Comparison of ENCODE assay signal across 14 cellular contexts in genomic region chr6:118668761-118669411, GRCh38. TPM values are rescaled to one million over a fixed set of nuclear protein-coding genes. Genes with fewer than 3 reads are reported as not detected.
DNase-seq lines count a peak whose midpoint lies in the region; ATAC-seq and TF ChIP-seq lines count a peak whose summit lies in the region.
"Had no signal": no experiment of that assay in that cellular context is flagged by ENCODE, and none has a peak within 500 bp of the region (broad histone marks: within the 10 kb centered on the region; RNA-seq: fewer than 3 reads in every experiment).

No MANE protein-coding gene starts in this region.

- no peaks in the 10 kb centered on the region for H3K9me3 Mint-ChIP-seq in naive thymus-derived CD8-positive, alpha-beta T cell
- H3K9me3 Mint-ChIP-seq: activated CD4-positive, alpha-beta T cell treated with anti-CD3 and anti-CD28 coated beads, Interleukin-2, amount 10 ng/mL, durations not matched to agents 24 days and 14 days; GM23338 had no signal

- POLR2A ChIA-PET in naive thymus-derived CD8-positive, alpha-beta T cell (lab: Charles Lee), result interaction anchor here (0.8 kb wide), 1 partner anchor 40 kb away, joined by 4 read pairs; no protein-coding TSS in a partner anchor

- no peak for ATAC-seq in naive thymus-derived CD8-positive, alpha-beta T cell
- ATAC-seq in HG03442 (IDR thresholded peaks at IDR 0.05; ENCODE audit: unreplicated experiment), result no peak
- ATAC-seq in GM21737 (IDR thresholded peaks at IDR 0.05; ENCODE audit: unreplicated experiment), result no peak
- ATAC-seq: gastroesophageal sphincter, GM23338, mucosa of descending colon had no signal

- H3K36me3 Mint-ChIP-seq in naive thymus-derived CD8-positive, alpha-beta T cell, result peaks cover 2 to 21% (median 5%) of the 10 kb centered on the region in 3 donors

- peaks cover 41 to 91% (median 87%) of the 10 kb centered on the region in 4 donors for H3K4me1 Mint-ChIP-seq in naive thymus-derived CD8-positive, alpha-beta T cell
- H3K4me1 Mint-ChIP-seq: GM23338 had no signal

- no peaks in the 10 kb centered on the region for H3K27me3 Mint-ChIP-seq in naive thymus-derived CD8-positive, alpha-beta T cell
- H3K27me3 Mint-ChIP-seq: activated CD4-positive, alpha-beta T cell treated with anti-CD3 and anti-CD28 coated beads, Interleukin-2, amount 10 ng/mL, durations not matched to agents 24 days and 14 days had no signal

- H3K4me3 Mint-ChIP-seq in naive thymus-derived CD8-positive, alpha-beta T cell, result peak overlapping the region in 1 of 10 donors; percentile 44
- H3K4me3 Mint-ChIP-seq: activated CD4-positive, alpha-beta T cell treated with anti-CD3 and anti-CD28 coated beads, Interleukin-2, amount 10 ng/mL, durations not matched to agents 24 days and 14 days; GM23338 had no signal

- no peak for TF ChIP-seq CTCF in astrocyte of the spinal cord (IDR thresholded peaks at IDR 0.05; ENCODE audit: low read depth, low read length)

- H3K27ac Mint-ChIP-seq in naive thymus-derived CD8-positive, alpha-beta T cell, result peak overlapping the region; percentile 12 to 94 (median 80)
- H3K27ac Mint-ChIP-seq: activated CD4-positive, alpha-beta T cell treated with anti-CD3 and anti-CD28 coated beads, Interleukin-2, amount 10 ng/mL, durations not matched to agents 24 days and 14 days; GM23338 had no signal

- H3K4me3 ChIP-seq in astrocyte of the spinal cord (ENCODE audit: low read depth, low read length), result no peak overlapping the region
- H3K4me3 ChIP-seq: adrenal gland, gastroesophageal sphincter, GM23338, mucosa of descending colon had no signal

- DNase-seq in AG20443 (ENCODE audit: low spot score) (peak; percentile 59), LHCN-M2 (ENCODE audit: low read depth) (peak; percentile 92), astrocyte of the spinal cord (ENCODE audit: low read depth, low spot score) (peak; percentile 59), NCI-H345 treated with DMSO at 0.1 percent for 48 hours (lab: John Stamatoyannopoulos, UW; ENCODE audit: unreplicated experiment) (no peak), NCI-H2107 (lab: John Stamatoyannopoulos, UW) (no peak)
- no peak for DNase-seq in naive thymus-derived CD8-positive, alpha-beta T cell
- DNase-seq: activated CD4-positive, alpha-beta T cell treated with anti-CD3 and anti-CD28 coated beads, Interleukin-2, amount 10 ng/mL, durations not matched to agents 24 days and 14 days; adrenal gland; mucosa of descending colon; NCI-H1105 treated with DMSO at 0.1 percent for 48 hours had no signal

- in situ Hi-C loops in astrocyte of the spinal cord (cut with HindIII; ENCODE audit: low sequenced_read_pairs), result no loop called here

RNA-seq across cellular contexts. Expression of gene CEP85L, which starts 17.5 kb away (rescaled TPM):
- total RNA-seq in LHCN-M2 (2014; rRNA removed), result 9.6 and 10.9 TPM in 2 replicates
- 1.5 TPM for polyA plus RNA-seq in LHCN-M2 (2012)
- 10 to 100 TPM; 70.9 to 73.6 TPM for total RNA-seq in naive thymus-derived CD8-positive, alpha-beta T cell
- 10 to 100 TPM; 31.1 to 50.0 (median 47.5) TPM for polyA plus RNA-seq in naive thymus-derived CD8-positive, alpha-beta T cell

Comparison
In these comparisons a context has a peak if more than half of its experiments do, and no peak if none do; other contexts are left out.
1. DNase-seq: peak in AG20443 (single experiment), LHCN-M2 (single experiment) and astrocyte of the spinal cord (single experiment); none in naive thymus-derived CD8-positive, alpha-beta T cell (0 of 10), NCI-H345 treated with DMSO at 0.1 percent for 48 hours (single experiment) and NCI-H2107 (single experiment).